ENCODE assay signal across 1 cellular context in the genomic region with DNA sequence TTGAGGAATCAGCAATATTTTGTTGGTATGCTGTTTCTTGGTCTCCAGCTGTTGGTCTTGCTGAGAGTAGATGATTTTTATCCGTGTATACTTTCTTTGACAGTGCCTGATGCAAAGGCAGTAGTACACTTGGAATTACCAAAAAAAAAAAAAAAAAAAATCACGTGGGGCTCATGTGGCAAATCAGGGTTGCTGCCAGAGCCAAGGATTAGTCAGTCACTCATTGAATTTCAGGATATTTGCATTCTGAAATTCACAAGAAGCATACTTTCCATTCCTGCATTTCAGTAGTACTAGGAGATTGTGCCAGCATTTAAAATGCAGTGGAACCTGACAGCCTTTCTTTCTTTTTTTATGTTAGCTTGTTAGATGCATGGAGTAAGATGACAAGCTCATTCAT.
A peak's percentile ranks its signal among the peaks of the same experiment; 100 is the strongest.
TF ChIP-seq lines count a peak whose summit lies in the region.

No MANE protein-coding gene starts in this region.

TF ChIP-seq in WTC11, 78 proteins besides CTCF, POLR2A, EP300 and RAD21 (continued from another document):
- TF ChIP-seq, protein P1, sequence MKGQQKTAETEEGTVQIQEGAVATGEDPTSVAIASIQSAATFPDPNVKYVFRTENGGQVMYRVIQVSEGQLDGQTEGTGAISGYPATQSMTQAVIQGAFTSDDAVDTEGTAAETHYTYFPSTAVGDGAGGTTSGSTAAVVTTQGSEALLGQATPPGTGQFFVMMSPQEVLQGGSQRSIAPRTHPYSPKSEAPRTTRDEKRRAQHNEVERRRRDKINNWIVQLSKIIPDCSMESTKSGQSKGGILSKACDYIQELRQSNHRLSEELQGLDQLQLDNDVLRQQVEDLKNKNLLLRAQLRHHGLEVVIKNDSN (CRISPR knock-in tag; IDR thresholded peaks at IDR 0.05) = 0 out of 2 replicates have a peak, but pooled peaks have one; percentile 38
- TF ChIP-seq, protein P2, sequence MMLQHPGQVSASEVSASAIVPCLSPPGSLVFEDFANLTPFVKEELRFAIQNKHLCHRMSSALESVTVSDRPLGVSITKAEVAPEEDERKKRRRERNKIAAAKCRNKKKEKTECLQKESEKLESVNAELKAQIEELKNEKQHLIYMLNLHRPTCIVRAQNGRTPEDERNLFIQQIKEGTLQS (CRISPR knock-in tag; conservative IDR thresholded peaks at IDR 0.05) = no peak
- TF ChIP-seq, protein P3, sequence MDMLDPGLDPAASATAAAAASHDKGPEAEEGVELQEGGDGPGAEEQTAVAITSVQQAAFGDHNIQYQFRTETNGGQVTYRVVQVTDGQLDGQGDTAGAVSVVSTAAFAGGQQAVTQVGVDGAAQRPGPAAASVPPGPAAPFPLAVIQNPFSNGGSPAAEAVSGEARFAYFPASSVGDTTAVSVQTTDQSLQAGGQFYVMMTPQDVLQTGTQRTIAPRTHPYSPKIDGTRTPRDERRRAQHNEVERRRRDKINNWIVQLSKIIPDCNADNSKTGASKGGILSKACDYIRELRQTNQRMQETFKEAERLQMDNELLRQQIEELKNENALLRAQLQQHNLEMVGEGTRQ (CRISPR knock-in tag; IDR thresholded peaks at IDR 0.05) = peak; percentile 65
